16 cellular contexts compared by ENCODE assay signal in genomic region chr18:48745293-48745692, GRCh38.
A peak's percentile ranks its signal among the peaks of the same experiment; 100 is the strongest.
DNase-seq lines count a peak whose midpoint lies in the region; ATAC-seq and TF ChIP-seq lines count a peak whose summit lies in the region.
"Had no signal": no experiment of that assay in that cellular context is flagged by ENCODE, and none has a peak within 500 bp of the region (broad histone marks: within the 10 kb centered on the region; RNA-seq: fewer than 3 reads in every experiment).

No MANE protein-coding gene starts in this region.

- H3K27ac ChIP-seq in RWPE1 (peak overlapping the region; percentile 63), coronary artery (peak overlapping the region; percentile 41 to 56), osteoblast (ENCODE audit: low read depth, low read length) (peak overlapping the region; percentile 62), caudate nucleus (ENCODE audit: low read depth, low read length) (no peak overlapping the region)
- H3K27ac ChIP-seq: SJCRH30 had no signal

- no peak overlapping the region for H3K4me2 ChIP-seq in osteoblast (ENCODE audit: insufficient read depth, low read length)

- DNase-seq in RWPE1 (ENCODE audit: low spot score) = no peak
- DNase-seq in coronary artery (ENCODE audit: low spot score) = no peak
- peak; percentile 52 for DNase-seq in osteoblast (ENCODE audit: insufficient read length, low spot score, missing footprints)
- no peak for DNase-seq in DMS 273 treated with DMSO at 0.1 percent for 48 hours (lab: John Stamatoyannopoulos, UW)
- DNase-seq in HPDE6-E6E7 (ENCODE audit: extremely low spot score) = no peak
- no peak for DNase-seq in caudate nucleus (lab: John Stamatoyannopoulos, UW)
- DNase-seq: CD4-positive, CD25-positive, alpha-beta regulatory T cell; DMS79; KBM-7; NCI-H146; NCI-H2081; NCI-H748 treated with DMSO at 0.1 percent for 48 hours; OCI-M1; RPMI8226; SJCRH30 had no signal

- no peak overlapping the region for H2AFZ ChIP-seq in osteoblast (ENCODE audit: low read length)

- peaks cover 11% of the 10 kb centered on the region for H3K79me2 ChIP-seq in osteoblast (ENCODE audit: insufficient read depth, low read length)

- H3K4me3 ChIP-seq in coronary artery (no peak overlapping the region), osteoblast (ENCODE audit: insufficient read depth, low read length) (no peak overlapping the region)
- H3K4me3 ChIP-seq: SJCRH30 had no signal

- no peaks in the 10 kb centered on the region for H4K20me1 ChIP-seq in osteoblast (ENCODE audit: insufficient read depth, low read length)

- TF ChIP-seq CTCF in RWPE1 (conservative IDR thresholded peaks at IDR 0.05; ENCODE audit: low read depth) (no peak), coronary artery (IDR thresholded peaks at IDR 0.05) (no peak), osteoblast (IDR thresholded peaks at IDR 0.05; ENCODE audit: extremely low read depth, low read depth, low read length) (no peak)

- CTCF ChIA-PET in RWPE1 (lab: Yijun Ruan, JAX) = no interaction called here

- ATAC-seq in GM18498 (IDR thresholded peaks at IDR 0.05; ENCODE audit: unreplicated experiment) = no peak

- H3K27me3 ChIP-seq in osteoblast (ENCODE audit: insufficient read depth, low read length) = no peaks in the 10 kb centered on the region
- H3K27me3 ChIP-seq: SJCRH30 had no signal

- peaks cover 59% of the 10 kb centered on the region for H3K4me1 ChIP-seq in osteoblast (ENCODE audit: insufficient read depth, low read length)

- POLR2A ChIA-PET in RWPE1 (lab: Yijun Ruan, JAX; ENCODE audit: low non-redundant PET) = no interaction called here

- H3K9me3 ChIP-seq in osteoblast (ENCODE audit: low read depth, low read length) = no peaks in the 10 kb centered on the region
- H3K9me3 ChIP-seq: SJCRH30 had no signal

- no peaks in the 10 kb centered on the region for H3K36me3 ChIP-seq in osteoblast (ENCODE audit: insufficient read depth, low read length)
- H3K36me3 ChIP-seq: SJCRH30 had no signal
